In genomic region chr13:48749144-48749543, GRCh38 we compare ENCODE assay signal across 7 cellular contexts.
DNase-seq lines count a peak whose midpoint lies in the region; ATAC-seq and TF ChIP-seq lines count a peak whose summit lies in the region.

No MANE protein-coding gene starts in this region.

- TF ChIP-seq CTCF in RWPE1 (conservative IDR thresholded peaks at IDR 0.05; ENCODE audit: low read depth) (no peak), upper lobe of right lung (IDR thresholded peaks at IDR 0.05) (no peak)

- CTCF ChIA-PET in RWPE1 (lab: Yijun Ruan, JAX), result no interaction called here

- H3K27me3 ChIP-seq in upper lobe of right lung, result no peaks in the 10 kb centered on the region

- DNase-seq in HCEC 1CT (peak; percentile 76), RWPE1 (ENCODE audit: low spot score) (no peak), fibroblast of gingiva (ENCODE audit: low read depth) (peak; percentile 19), skeletal muscle cell (ENCODE audit: low read depth) (peak; percentile 77), NCI-H187 (lab: John Stamatoyannopoulos, UW) (no peak), upper lobe of right lung (no peak), NCI-H446 treated with DMSO at 0.1 percent for 48 hours (lab: John Stamatoyannopoulos, UW) (no peak)

- no peak for ATAC-seq in upper lobe of right lung

- H3K9me3 ChIP-seq in upper lobe of right lung, result no peaks in the 10 kb centered on the region

- H3K4me1 ChIP-seq in upper lobe of right lung, result peaks cover 9% of the 10 kb centered on the region

- no peaks in the 10 kb centered on the region for H3K36me3 ChIP-seq in upper lobe of right lung

- intact Hi-C loops in upper lobe of right lung (cut with DNase I), result no loop called here

- peak overlapping the region; percentile 19; the same call in 1 of the 2 replicates for H3K27ac ChIP-seq in RWPE1
- no peak overlapping the region for H3K27ac ChIP-seq in upper lobe of right lung

- H3K4me3 ChIP-seq in skeletal muscle cell (ENCODE audit: low read depth, low read length), result no peak overlapping the region
- H3K4me3 ChIP-seq in upper lobe of right lung, result no peak overlapping the region

- POLR2A ChIA-PET in RWPE1 (lab: Yijun Ruan, JAX; ENCODE audit: low non-redundant PET), result no interaction called here

Comparison
In these comparisons a context has a peak if more than half of its experiments do, and no peak if none do; other contexts are left out.
1. DNase-seq: peak in HCEC 1CT (single experiment), fibroblast of gingiva (single experiment) and skeletal muscle cell (single experiment); none in RWPE1 (single experiment), NCI-H187 (0 of 2), upper lobe of right lung (single experiment) and NCI-H446 treated with DMSO at 0.1 percent for 48 hours (single experiment).